Comparison of ENCODE assay signal across 22 cellular contexts in the genomic region with DNA sequence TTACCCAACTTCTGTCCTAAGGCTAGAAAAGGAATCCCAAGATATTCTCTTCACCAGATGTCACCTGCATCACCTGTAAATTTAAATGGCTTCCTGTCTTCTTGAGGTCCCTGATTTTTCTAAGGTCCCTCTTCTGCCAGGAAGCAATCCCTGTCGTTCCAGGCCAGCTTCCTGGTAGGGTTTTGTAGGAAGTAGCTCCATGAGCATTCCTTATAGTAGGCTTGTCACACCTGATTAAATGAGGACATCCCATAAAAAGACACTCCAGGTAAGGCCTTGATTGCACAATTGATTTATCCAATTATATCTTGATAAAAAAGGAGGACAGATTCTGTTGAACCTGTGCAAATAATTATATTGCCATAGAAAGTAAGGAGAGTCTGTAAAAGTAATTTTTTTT. TPM values are rescaled to one million over a fixed set of nuclear protein-coding genes. Genes with fewer than 3 reads are reported as not detected.
DNase-seq lines count a peak whose midpoint lies in the region; ATAC-seq and TF ChIP-seq lines count a peak whose summit lies in the region.
"Had no signal": no experiment of that assay in that cellular context is flagged by ENCODE, and none has a peak within 500 bp of the region (broad histone marks: within the 10 kb centered on the region; RNA-seq: fewer than 3 reads in every experiment).

No MANE protein-coding gene starts in this region.

- TF ChIP-seq CTCF in IMR-90 (conservative IDR thresholded peaks at IDR 0.05; ENCODE audit: low read depth, low read length): no peak
- TF ChIP-seq CTCF in omental fat pad (IDR thresholded peaks at IDR 0.05): no peak

- POLR2A ChIA-PET in IMR-90 (lab: Charles Lee; ENCODE audit: unreplicated experiment): no interaction called here

- H3K27me3 ChIP-seq in IMR-90 (ENCODE audit: control insufficient read depth, insufficient read depth, low read length): peaks cover 18% of the 10 kb centered on the region
- H3K27me3 ChIP-seq: BLaER1 treated with 17β-estradiol and CSF1 and Interleukin-3, amounts not matched to agents 10 nM and 100 nM had no signal

- no peak overlapping the region for H2BK5ac ChIP-seq in IMR-90 (ENCODE audit: low read depth, low read length, poor library complexity, severe bottlenecking)

- H4K91ac ChIP-seq in IMR-90 (ENCODE audit: insufficient read depth, low read depth, low read length): no peak overlapping the region

- no peaks in the 10 kb centered on the region for H3K4me1 ChIP-seq in IMR-90 (ENCODE audit: control insufficient read depth, insufficient read depth, low read length)
- H3K4me1 ChIP-seq: Caco-2 had no signal

- no peak for TF ChIP-seq RAD21 in IMR-90 (IDR thresholded peaks at IDR 0.05; ENCODE audit: low read length)

- CTCF ChIA-PET in IMR-90 (lab: Yijun Ruan, JAX): interaction anchor here (0.6 kb wide), 1 partner anchor 273 kb away, joined by 4 read pairs; no protein-coding TSS in a partner anchor

- no peak overlapping the region for H4K8ac ChIP-seq in IMR-90 (ENCODE audit: low read depth in 2 of 2, low read length in 2 of 2)

- H2AK5ac ChIP-seq in IMR-90 (ENCODE audit: low read depth, low read length): no peak overlapping the region

- no peak overlapping the region for H3K27ac ChIP-seq in IMR-90 (ENCODE audit: insufficient read depth, low read length)
- H3K27ac ChIP-seq: 22Rv1; A549; BLaER1 treated with 17β-estradiol and CSF1 and Interleukin-3, amounts not matched to agents 10 nM and 100 nM; C4-2B had no signal

- no peak overlapping the region for H2AFZ ChIP-seq in IMR-90 (replicated peaks; ENCODE audit: low read length, poor library complexity)

- dilution Hi-C loops in IMR-90 (cut with HindIII; ENCODE audit: low sequenced_read_pairs, unreplicated experiment): no loop called here

- WGBS in IMR-90 (ENCODE audit: extremely low coverage in 2 of 2, insufficient read length in 1 of 2), 2 experiments: no CpG with 5 or more reads among the region's 1 CpG

- BruUV-seq in IMR-90 (replicated peaks; lab: Mats Ljungman, UMichigan): no TSS peak

- no peak for ATAC-seq in IMR-90 (ENCODE audit: low read depth)
- peak; percentile 86 for ATAC-seq in left colon
- no peak for ATAC-seq in omental fat pad (ENCODE audit: low FRiP score)
- ATAC-seq in GM21360 (IDR thresholded peaks at IDR 0.05; ENCODE audit: unreplicated experiment): no peak
- ATAC-seq: A549; CD8-positive, alpha-beta T cell; GM12878 had no signal

- H2BK120ac ChIP-seq in IMR-90 (ENCODE audit: low read depth, low read length): no peak overlapping the region

- no peak overlapping the region for H2BK15ac ChIP-seq in IMR-90 (ENCODE audit: low read depth, low read length)

- no peak overlapping the region for H3K4me3 ChIP-seq in IMR-90 (ENCODE audit: insufficient read depth, low read depth, low read length)
- H3K4me3 ChIP-seq: A549; BLaER1 treated with 17β-estradiol and CSF1 and Interleukin-3, amounts not matched to agents 10 nM and 100 nM; GM12878 had no signal

- in situ Hi-C loops in IMR-90 (cut with MboI; ENCODE audit: low sequenced_read_pairs): no loop called here

- H2AK9ac ChIP-seq in IMR-90 (replicated peaks; ENCODE audit: low read depth, low read length, poor library complexity): no peak overlapping the region

- no peak overlapping the region for H3K4me2 ChIP-seq in IMR-90 (ENCODE audit: low read depth, low read length)
- H3K4me2 ChIP-seq: A549; BLaER1 treated with 17β-estradiol and CSF1 and Interleukin-3, amounts not matched to agents 10 nM and 100 nM had no signal

- intact Hi-C loops in IMR-90 (cut with micrococcal nuclease) (no loop called here), left colon (cut with DNase I, micrococcal nuclease) (no loop called here)

- no peak overlapping the region for H3K18ac ChIP-seq in IMR-90 (ENCODE audit: low read depth, low read length)

- no peaks in the 10 kb centered on the region for H3K36me3 ChIP-seq in IMR-90 (ENCODE audit: control insufficient read depth, insufficient read depth, low read length)
- H3K36me3 ChIP-seq: BLaER1 treated with 17β-estradiol and CSF1 and Interleukin-3, amounts not matched to agents 10 nM and 100 nM had no signal

- no peak overlapping the region for H3K9ac ChIP-seq in IMR-90 (ENCODE audit: low read depth, low read length)
- H3K9ac ChIP-seq: BLaER1 treated with 17β-estradiol and CSF1 and Interleukin-3, amounts not matched to agents 10 nM and 100 nM had no signal

- peak; percentile 9 for DNase-seq in activated effector memory CD4-positive, alpha-beta T cell treated with anti-CD3 and anti-CD28 coated beads, Interleukin-2, amount 50 U/mL, for 16 hours
- DNase-seq in activated effector memory CD4-positive, alpha-beta T cell treated with Interleukin-2 at 50 U/mL for 16 hours: no peak
- DNase-seq in IMR-90 (no peak), left colon (no peak), omental fat pad (ENCODE audit: low spot score) (peak; percentile 6), anterior cingulate cortex (lab: John Stamatoyannopoulos, UW) (no peak)
- DNase-seq: AML-193; Calu3; CD4-positive, alpha-beta T cell; CD8-positive, alpha-beta T cell; DND-41; EL; GDM1 had no signal

- no peak overlapping the region for H3K23ac ChIP-seq in IMR-90 (ENCODE audit: low read depth, low read length)

- H4K20me1 ChIP-seq in IMR-90 (ENCODE audit: insufficient read depth, low read length): no peaks in the 10 kb centered on the region
- H4K20me1 ChIP-seq: BLaER1 treated with 17β-estradiol and CSF1 and Interleukin-3, amounts not matched to agents 10 nM and 100 nM had no signal

- no peak overlapping the region for H2BK20ac ChIP-seq in IMR-90 (ENCODE audit: low read depth, low read length)

- no peak overlapping the region for H3K56ac ChIP-seq in IMR-90 (ENCODE audit: extremely low read depth, insufficient read depth, low read length)

- no peak for TF ChIP-seq POLR2A in IMR-90 (IDR thresholded peaks at IDR 0.05; ENCODE audit: low read depth, low read length)

- H3K9me3 ChIP-seq in IMR-90 (ENCODE audit: control insufficient read depth, insufficient read depth, low read length): no peaks in the 10 kb centered on the region
- H3K9me3 ChIP-seq: A549, Caco-2 had no signal

- peaks cover 2% of the 10 kb centered on the region; the same call in 1 of the 2 replicates for H3K9me1 ChIP-seq in IMR-90 (ENCODE audit: insufficient read depth, low read length)

- H4K5ac ChIP-seq in IMR-90 (ENCODE audit: low read depth, low read length): no peak overlapping the region

- no peak overlapping the region for H3K4ac ChIP-seq in IMR-90 (ENCODE audit: low read depth, low read length)

- H3K14ac ChIP-seq in IMR-90 (replicated peaks; ENCODE audit: low read depth, low read length): no peak overlapping the region

- no peaks in the 10 kb centered on the region for H3K79me1 ChIP-seq in IMR-90 (ENCODE audit: low read depth in 1 of 2, low read length in 2 of 2)

TF ChIP-seq in IMR-90, 13 proteins besides CTCF, POLR2A, EP300 and RAD21:
- TF ChIP-seq RCOR1 (IDR thresholded peaks at IDR 0.05; ENCODE audit: insufficient replicate concordance, low read length) (no peak), CEBPB (IDR thresholded peaks at IDR 0.05; ENCODE audit: low read depth, low read length) (peak; percentile 30; the same call in 1 of the 2 replicates)
TF ChIP-seq in IMR-90: peak in this region for 1.

RNA-seq across cellular contexts. Expression of gene RAB44, which starts 8.7 kb away (rescaled TPM):
- total RNA-seq in IMR-90 (2012; rRNA removed) (not detected in 2 replicates), left colon (under 1 TPM; 0.09 to 0.42 TPM), omental fat pad (1 to 10 TPM in 1 of 4 donors, under 1 TPM in 3; 0.19 to 2.4 (median 0.43) TPM)
- 0.03 and 0.06 TPM in 2 replicates for polyA plus RNA-seq in IMR-90 (2012; rRNA removed)
- polyA plus RNA-seq in IMR-90 (2012; cell fraction: cytosol; rRNA removed): 0.01 TPM in 1 of 2 replicates, not detected in the other
- 0.35 and 0.36 TPM in 2 replicates for polyA plus RNA-seq in IMR-90 (2012; cell fraction: nucleus; rRNA removed; ENCODE audit: low replicate concordance)
- total RNA-seq: A172, Caco-2, Calu3, G401 had no signal

RNA-seq across cellular contexts. Expression of gene CDKN1A, which starts 27.8 kb away (rescaled TPM):
- 155 and 171 TPM in 2 replicates for total RNA-seq in IMR-90 (2012; rRNA removed)
- polyA plus RNA-seq in IMR-90 (2012; rRNA removed): 558 and 576 TPM in 2 replicates
- polyA plus RNA-seq in IMR-90 (2012; cell fraction: cytosol; rRNA removed): 616 and 909 TPM in 2 replicates
- polyA plus RNA-seq in IMR-90 (2012; cell fraction: nucleus; rRNA removed; ENCODE audit: low replicate concordance): 366 and 434 TPM in 2 replicates
- total RNA-seq in left colon: 100 to 1,000 TPM; 264 to 383 TPM
- total RNA-seq in omental fat pad: 100 to 1,000 TPM; 126 to 611 (median 261) TPM

Comparison
In these comparisons a context has a peak if more than half of its experiments do, and no peak if none do; other contexts are left out.
1. DNase-seq: peak in activated effector memory CD4-positive, alpha-beta T cell treated with anti-CD3 and anti-CD28 coated beads, Interleukin-2, amount 50 U/mL, for 16 hours (single experiment) and omental fat pad (single experiment); none in activated effector memory CD4-positive, alpha-beta T cell treated with Interleukin-2 at 50 U/mL for 16 hours (single experiment), IMR-90 (single experiment), left colon (0 of 2) and anterior cingulate cortex (0 of 58).